Comparison of ENCODE assay signal across 1 cellular context in the genomic region with DNA sequence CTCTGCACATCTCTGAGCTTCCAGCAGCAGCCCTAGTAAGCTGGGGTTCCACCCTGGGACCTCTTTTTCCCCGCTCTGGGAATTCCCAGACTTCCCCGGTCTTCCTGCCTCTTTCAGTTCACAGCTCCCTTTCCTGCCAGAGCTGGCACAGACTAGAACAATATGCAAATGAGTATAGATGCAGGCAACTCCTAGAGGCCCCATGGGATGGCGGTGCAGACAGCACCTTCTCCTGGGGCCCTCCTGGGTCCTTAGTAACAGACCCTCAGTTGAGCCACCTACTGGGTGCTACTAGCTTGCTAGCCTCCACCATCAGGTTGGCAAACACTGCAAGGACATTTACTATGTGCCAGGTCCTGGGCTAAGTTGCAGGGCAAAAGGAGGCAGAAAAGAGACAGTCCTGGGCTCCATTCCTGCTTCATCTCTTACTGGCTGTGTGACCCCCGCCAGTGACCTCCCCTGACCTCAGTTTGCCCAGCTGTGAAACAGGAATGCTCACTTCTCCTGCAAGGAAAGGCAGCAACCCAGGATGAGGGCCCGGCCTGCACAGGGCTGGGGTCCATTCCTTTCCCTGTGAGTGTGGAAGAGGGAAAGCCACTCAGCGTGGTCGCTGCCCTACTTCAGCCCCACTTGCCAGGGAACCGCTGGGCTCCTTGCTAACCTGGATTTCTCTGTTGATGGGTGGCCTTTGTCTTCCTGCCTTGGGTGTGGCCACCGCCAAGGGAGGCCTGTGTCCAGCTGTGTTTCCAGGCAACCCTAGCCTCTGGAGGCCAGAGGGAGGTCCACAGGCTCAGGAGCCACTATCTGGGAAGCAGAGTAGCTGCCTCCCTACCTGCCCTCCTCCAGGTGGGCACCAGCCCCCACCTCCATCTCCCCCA.
TF ChIP-seq lines count a peak whose summit lies in the region.

No MANE protein-coding gene starts in this region.

TF ChIP-seq in IMR-90, 13 proteins besides CTCF, POLR2A, EP300 and RAD21 (continued from another document):
- TF ChIP-seq BHLHE40 (IDR thresholded peaks at IDR 0.05; ENCODE audit: low read depth, low read length): no peak
- no peak for TF ChIP-seq MXI1 (IDR thresholded peaks at IDR 0.05; ENCODE audit: borderline replicate concordance, low read depth, low read length)
- no peak for TF ChIP-seq RCOR1 (IDR thresholded peaks at IDR 0.05; ENCODE audit: insufficient replicate concordance, low read length)
- no peak for TF ChIP-seq MAZ (IDR thresholded peaks at IDR 0.05; ENCODE audit: borderline replicate concordance, low read depth, low read length)
- TF ChIP-seq NFE2L2 (IDR thresholded peaks at IDR 0.05; ENCODE audit: low read depth, low read length): no peak
- TF ChIP-seq, protein P1, sequence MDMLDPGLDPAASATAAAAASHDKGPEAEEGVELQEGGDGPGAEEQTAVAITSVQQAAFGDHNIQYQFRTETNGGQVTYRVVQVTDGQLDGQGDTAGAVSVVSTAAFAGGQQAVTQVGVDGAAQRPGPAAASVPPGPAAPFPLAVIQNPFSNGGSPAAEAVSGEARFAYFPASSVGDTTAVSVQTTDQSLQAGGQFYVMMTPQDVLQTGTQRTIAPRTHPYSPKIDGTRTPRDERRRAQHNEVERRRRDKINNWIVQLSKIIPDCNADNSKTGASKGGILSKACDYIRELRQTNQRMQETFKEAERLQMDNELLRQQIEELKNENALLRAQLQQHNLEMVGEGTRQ (IDR thresholded peaks at IDR 0.05; ENCODE audit: low read depth, low read length): no peak
- no peak for TF ChIP-seq SMC3 (IDR thresholded peaks at IDR 0.05; ENCODE audit: low read depth, low read length)
- no peak for TF ChIP-seq MAFK (IDR thresholded peaks at IDR 0.05; ENCODE audit: low read depth, low read length)
- no peak for TF ChIP-seq FOS (IDR thresholded peaks at IDR 0.05; ENCODE audit: low read depth, low read length)
- TF ChIP-seq RFX5 (IDR thresholded peaks at IDR 0.05; ENCODE audit: low read depth, low read length): no peak
- no peak for TF ChIP-seq CEBPB (IDR thresholded peaks at IDR 0.05; ENCODE audit: low read depth, low read length)
- TF ChIP-seq, protein P2, sequence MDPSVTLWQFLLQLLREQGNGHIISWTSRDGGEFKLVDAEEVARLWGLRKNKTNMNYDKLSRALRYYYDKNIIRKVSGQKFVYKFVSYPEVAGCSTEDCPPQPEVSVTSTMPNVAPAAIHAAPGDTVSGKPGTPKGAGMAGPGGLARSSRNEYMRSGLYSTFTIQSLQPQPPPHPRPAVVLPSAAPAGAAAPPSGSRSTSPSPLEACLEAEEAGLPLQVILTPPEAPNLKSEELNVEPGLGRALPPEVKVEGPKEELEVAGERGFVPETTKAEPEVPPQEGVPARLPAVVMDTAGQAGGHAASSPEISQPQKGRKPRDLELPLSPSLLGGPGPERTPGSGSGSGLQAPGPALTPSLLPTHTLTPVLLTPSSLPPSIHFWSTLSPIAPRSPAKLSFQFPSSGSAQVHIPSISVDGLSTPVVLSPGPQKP (IDR thresholded peaks at IDR 0.05; ENCODE audit: borderline replicate concordance, low read depth, low read length): no peak
